ENCODE assay signal across 1 cellular context in genomic region chr15:89483079-89483478, GRCh38.
TF ChIP-seq lines count a peak whose summit lies in the region.

No MANE protein-coding gene starts in this region.

TF ChIP-seq in HepG2, 621 proteins besides CTCF, POLR2A, EP300 and RAD21:
- TF ChIP-seq, protein P1, sequence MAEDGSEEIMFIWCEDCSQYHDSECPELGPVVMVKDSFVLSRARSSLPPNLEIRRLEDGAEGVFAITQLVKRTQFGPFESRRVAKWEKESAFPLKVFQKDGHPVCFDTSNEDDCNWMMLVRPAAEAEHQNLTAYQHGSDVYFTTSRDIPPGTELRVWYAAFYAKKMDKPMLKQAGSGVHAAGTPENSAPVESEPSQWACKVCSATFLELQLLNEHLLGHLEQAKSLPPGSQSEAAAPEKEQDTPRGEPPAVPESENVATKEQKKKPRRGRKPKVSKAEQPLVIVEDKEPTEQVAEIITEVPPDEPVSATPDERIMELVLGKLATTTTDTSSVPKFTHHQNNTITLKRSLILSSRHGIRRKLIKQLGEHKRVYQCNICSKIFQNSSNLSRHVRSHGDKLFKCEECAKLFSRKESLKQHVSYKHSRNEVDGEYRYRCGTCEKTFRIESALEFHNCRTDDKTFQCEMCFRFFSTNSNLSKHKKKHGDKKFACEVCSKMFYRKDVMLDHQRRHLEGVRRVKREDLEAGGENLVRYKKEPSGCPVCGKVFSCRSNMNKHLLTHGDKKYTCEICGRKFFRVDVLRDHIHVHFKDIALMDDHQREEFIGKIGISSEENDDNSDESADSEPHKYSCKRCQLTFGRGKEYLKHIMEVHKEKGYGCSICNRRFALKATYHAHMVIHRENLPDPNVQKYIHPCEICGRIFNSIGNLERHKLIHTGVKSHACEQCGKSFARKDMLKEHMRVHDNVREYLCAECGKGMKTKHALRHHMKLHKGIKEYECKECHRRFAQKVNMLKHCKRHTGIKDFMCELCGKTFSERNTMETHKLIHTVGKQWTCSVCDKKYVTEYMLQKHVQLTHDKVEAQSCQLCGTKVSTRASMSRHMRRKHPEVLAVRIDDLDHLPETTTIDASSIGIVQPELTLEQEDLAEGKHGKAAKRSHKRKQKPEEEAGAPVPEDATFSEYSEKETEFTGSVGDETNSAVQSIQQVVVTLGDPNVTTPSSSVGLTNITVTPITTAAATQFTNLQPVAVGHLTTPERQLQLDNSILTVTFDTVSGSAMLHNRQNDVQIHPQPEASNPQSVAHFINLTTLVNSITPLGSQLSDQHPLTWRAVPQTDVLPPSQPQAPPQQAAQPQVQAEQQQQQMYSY (CRISPR knock-in tag; IDR thresholded peaks at IDR 0.05), result peak; percentile 66
- no peak for TF ChIP-seq TCF7 (IDR thresholded peaks at IDR 0.05; ENCODE audit: low read depth)
